23 cellular contexts compared by ENCODE assay signal in genomic region chr11:73168925-73169579, GRCh38. TPM values are rescaled to one million over a fixed set of nuclear protein-coding genes. Genes with fewer than 3 reads are reported as not detected.
DNase-seq lines count a peak whose midpoint lies in the region; ATAC-seq and TF ChIP-seq lines count a peak whose summit lies in the region.
"Had no signal": no experiment of that assay in that cellular context is flagged by ENCODE, and none has a peak within 500 bp of the region (broad histone marks: within the 10 kb centered on the region; RNA-seq: fewer than 3 reads in every experiment).

No MANE protein-coding gene starts in this region.

- H3K9me3 ChIP-seq in OCI-LY7 (ENCODE audit: low read length) (no peaks in the 10 kb centered on the region), heart left ventricle (no peaks in the 10 kb centered on the region), neuronal stem cell (replicated peaks in 1 of 2; ENCODE audit: control insufficient read depth in 2 of 2, insufficient read depth in 1 of 2, low read depth in 1 of 2, low read length in 2 of 2) (no peaks in the 10 kb centered on the region)
- H3K9me3 ChIP-seq: HAP-1, lower lobe of right lung had no signal

- no peak for DNase-seq in Calu3
- DNase-seq in OCI-LY7 (ENCODE audit: low spot score): no peak
- peak in 1 of 5 donors; percentile 60 for DNase-seq in heart left ventricle
- no peak for DNase-seq in neuronal stem cell (ENCODE audit: low spot score)
- DNase-seq in T-helper 9 cell: no peak
- DNase-seq in NCI-H1694 (lab: John Stamatoyannopoulos, UW): no peak
- no peak for DNase-seq in occipital lobe (lab: John Stamatoyannopoulos, UW)
- DNase-seq: activated CD8-positive, alpha-beta memory T cell treated with anti-CD3 and anti-CD28 coated beads for 24 hours; activated naive CD4-positive, alpha-beta T cell; activated T-cell treated with anti-CD3 and anti-CD28 coated beads, Interleukin-2, amount 50 U/mL, for 24 hours; central memory CD4-positive, alpha-beta T cell; lower lobe of right lung; NCI-H146; NCI-H2171; NCI-H524 treated with DMSO at 0.1 percent for 48 hours; nucleus accumbens; retina; stimulated activated CD4-positive, alpha-beta T cell treated with anti-CD3 and anti-CD28 coated beads, Interleukin-15, amount 100 ng/mL, for 24 hours; substantia nigra; SW 1271 had no signal

- intact Hi-C loops in Calu3 (cut with micrococcal nuclease; ENCODE audit: unreplicated experiment): no loop called here
- intact Hi-C loops in OCI-LY7 (cut with micrococcal nuclease; ENCODE audit: unreplicated experiment): no loop called here
- intact Hi-C loops in heart left ventricle (cut with DNase I): no loop called here

- CTCF ChIA-PET in Calu3 (lab: Charles Lee) (interaction anchor here (0.6 to 1.0 kb wide), 2 partner anchors 8 to 656 kb away, joined by 3 read pairs; no protein-coding TSS in a partner anchor), OCI-LY7 (lab: Charles Lee; ENCODE audit: unreplicated experiment) (no interaction called here)

- peaks cover 28% of the 10 kb centered on the region for H3K27me3 Mint-ChIP-seq in Calu3 (ENCODE audit: unreplicated experiment)
- H3K27me3 Mint-ChIP-seq: activated T-cell treated with anti-CD3 and anti-CD28 coated beads, Interleukin-2, amount 50 U/mL, for 24 hours had no signal

- H3K27ac ChIP-seq in OCI-LY7 (ENCODE audit: low read depth, low read length, poor library complexity, severe bottlenecking): peak overlapping the region; percentile 44
- peak overlapping the region in 11 of 12 donors; percentile 26 to 84 (median 71) for H3K27ac ChIP-seq in heart left ventricle
- no peak overlapping the region for H3K27ac ChIP-seq in neuronal stem cell (replicated peaks; ENCODE audit: low read length)
- H3K27ac ChIP-seq: hepatocyte, lower lobe of right lung had no signal

- peak overlapping the region; percentile 63 for H2AFZ ChIP-seq in OCI-LY7 (ENCODE audit: low read length)
- peak overlapping the region; percentile 60 for H2AFZ ChIP-seq in neuronal stem cell (ENCODE audit: low read length)
- H2AFZ ChIP-seq: hepatocyte had no signal

- no peaks in the 10 kb centered on the region for H3K79me2 ChIP-seq in OCI-LY7 (ENCODE audit: insufficient read depth, low read depth, low read length)
- H3K79me2 ChIP-seq: hepatocyte had no signal

- no peaks in the 10 kb centered on the region for H3K9me3 Mint-ChIP-seq in Calu3 (ENCODE audit: low read depth, unreplicated experiment)
- H3K9me3 Mint-ChIP-seq: activated T-cell treated with anti-CD3 and anti-CD28 coated beads, Interleukin-2, amount 50 U/mL, for 24 hours had no signal

- no peaks in the 10 kb centered on the region for H3K9me2 ChIP-seq in OCI-LY7 (ENCODE audit: insufficient read depth, low read length)

- no peaks in the 10 kb centered on the region for H3K36me3 Mint-ChIP-seq in Calu3 (ENCODE audit: insufficient read depth, unreplicated experiment)

- H3K23ac ChIP-seq in neuronal stem cell (ENCODE audit: low read depth, low read length, poor library complexity): no peak overlapping the region

- TF ChIP-seq CTCF in Calu3 (IDR thresholded peaks at IDR 0.05; ENCODE audit: unreplicated experiment) (no peak), OCI-LY7 (conservative IDR thresholded peaks at IDR 0.05; ENCODE audit: low read length) (no peak), heart left ventricle (IDR thresholded peaks at IDR 0.05) (no peak)

- H3K4me1 Mint-ChIP-seq in Calu3 (ENCODE audit: low read depth, unreplicated experiment): no peaks in the 10 kb centered on the region

- H3K4me3 ChIP-seq in OCI-LY7 (ENCODE audit: low read depth, low read length, poor library complexity, severe bottlenecking) (no peak overlapping the region), heart left ventricle (no peak overlapping the region), neuronal stem cell (ENCODE audit: low read length in 2 of 2) (no peak overlapping the region)
- H3K4me3 ChIP-seq: HAP-1, hepatocyte, lower lobe of right lung had no signal

- H2BK12ac ChIP-seq in neuronal stem cell (ENCODE audit: low read length): no peak overlapping the region

- H3K4me1 ChIP-seq in OCI-LY7 (ENCODE audit: insufficient read depth, low read length, poor library complexity, severe bottlenecking) (peaks cover 91% of the 10 kb centered on the region), heart left ventricle (peaks cover 3 to 74% (median 54%) of the 10 kb centered on the region in 12 donors), neuronal stem cell (ENCODE audit: control insufficient read depth in 2 of 2, insufficient read depth in 1 of 2, low read depth in 1 of 2, low read length in 2 of 2) (peaks cover 3 to 12% of the 10 kb centered on the region in 2 donors)
- H3K4me1 ChIP-seq: HAP-1 had no signal

- no peak overlapping the region for H3K4ac ChIP-seq in neuronal stem cell (ENCODE audit: low read length)

- H4K20me1 ChIP-seq in OCI-LY7 (ENCODE audit: insufficient read depth, low read length): no peaks in the 10 kb centered on the region

- no peaks in the 10 kb centered on the region for H3K36me3 ChIP-seq in OCI-LY7 (ENCODE audit: insufficient read depth, low read length)
- H3K36me3 ChIP-seq in heart left ventricle: no peaks in the 10 kb centered on the region
- H3K36me3 ChIP-seq in neuronal stem cell (replicated peaks in 1 of 2; ENCODE audit: control insufficient read depth in 2 of 2, insufficient read depth in 2 of 2, low read length in 2 of 2): no peaks in the 10 kb centered on the region
- H3K36me3 ChIP-seq: HAP-1, lower lobe of right lung had no signal

- H3K18ac ChIP-seq in neuronal stem cell (ENCODE audit: low read length): peak overlapping the region; percentile 16

- H2AK5ac ChIP-seq in neuronal stem cell (ENCODE audit: low read depth, low read length): no peak overlapping the region

- H2BK120ac ChIP-seq in neuronal stem cell (ENCODE audit: low read depth, low read length): no peak overlapping the region

- H2BK5ac ChIP-seq in neuronal stem cell (ENCODE audit: low read length): peak overlapping the region; percentile 15

- no TSS peak for BruUV-seq in Calu3 (replicated peaks; lab: Mats Ljungman, UMichigan)
- no TSS peak for BruUV-seq in OCI-LY7 (replicated peaks; lab: Mats Ljungman, UMichigan)

- H4K8ac ChIP-seq in neuronal stem cell (ENCODE audit: low read depth, low read length): no peak overlapping the region

- peak in 2 of 4 donors; percentile 17 to 31 for ATAC-seq in heart left ventricle
- no peak for ATAC-seq in GM21447 (IDR thresholded peaks at IDR 0.05; ENCODE audit: unreplicated experiment)
- ATAC-seq: lower lobe of right lung had no signal

- no peak overlapping the region for H3K14ac ChIP-seq in neuronal stem cell (ENCODE audit: low read length)

- no peak overlapping the region for H4K91ac ChIP-seq in neuronal stem cell (ENCODE audit: low read depth, low read length, poor library complexity)

- H2BK15ac ChIP-seq in neuronal stem cell (ENCODE audit: low read length): peak overlapping the region; percentile 8

- TF ChIP-seq POLR2A in heart left ventricle (IDR thresholded peaks at IDR 0.05): no peak

- peak overlapping the region; percentile 47; the same call in 1 of the 2 replicates for H3K4me2 ChIP-seq in OCI-LY7 (ENCODE audit: low read length)
- no peak overlapping the region for H3K4me2 ChIP-seq in neuronal stem cell (ENCODE audit: insufficient read depth, low read length, poor library complexity, severe bottlenecking)
- H3K4me2 ChIP-seq: hepatocyte had no signal

- H3K27me3 ChIP-seq in heart left ventricle (no peaks in the 10 kb centered on the region), neuronal stem cell (ENCODE audit: control insufficient read depth in 3 of 3, insufficient read depth in 3 of 3, low read depth in 1 of 3, low read length in 3 of 3) (peaks cover 0 to 10% (median 0%) of the 10 kb centered on the region in 3 experiments)
- H3K27me3 ChIP-seq: hepatocyte had no signal

- 61 to 73% (median 69%) methylated on average over 10 to 11 of the region's 11 CpGs for WGBS in heart left ventricle, 4 donors
- WGBS in neuronal stem cell (ENCODE audit: extremely low coverage in 2 of 2, insufficient read length in 2 of 2, insufficient replicate concordance in 1 of 2), 2 donors: no CpG with 5 or more reads among the region's 11 CpGs

- H3K79me1 ChIP-seq in neuronal stem cell (ENCODE audit: low read depth, low read length): no peaks in the 10 kb centered on the region

- H3K27ac Mint-ChIP-seq in Calu3 (ENCODE audit: unreplicated experiment): peak overlapping the region; percentile 5
- H3K27ac Mint-ChIP-seq: activated T-cell treated with anti-CD3 and anti-CD28 coated beads, Interleukin-2, amount 50 U/mL, for 24 hours had no signal

- H3K9ac ChIP-seq in neuronal stem cell (ENCODE audit: low read depth, low read length, poor library complexity): no peak overlapping the region

- POLR2A ChIA-PET in OCI-LY7 (lab: Charles Lee): interaction anchor here (0.5 to 2.7 kb wide), 8 partner anchors 8 to 1723 kb away, joined by 3 to 21 read pairs (median 4); no protein-coding TSS in a partner anchor

- no peak overlapping the region for H3K4me3 Mint-ChIP-seq in Calu3 (ENCODE audit: low read depth, unreplicated experiment)
- H3K4me3 Mint-ChIP-seq: activated T-cell treated with anti-CD3 and anti-CD28 coated beads, Interleukin-2, amount 50 U/mL, for 24 hours had no signal

RNA-seq across cellular contexts. Expression of gene FCHSD2, which starts 26.9 kb away (rescaled TPM):
- 16.2 and 16.4 TPM in 2 replicates for total RNA-seq in Calu3 (2022)
- total RNA-seq in OCI-LY7 (2014; rRNA removed; shearing (Covaris generic)): 39.0 and 48.7 TPM in 2 replicates
- 128 and 147 TPM in 2 replicates for total RNA-seq in OCI-LY7 (2022)
- 10 to 100 TPM; 15.3 to 61.1 (median 40.3) TPM for total RNA-seq in heart left ventricle
- 10 to 100 TPM in 1 of 2 donors, 1 to 10 TPM in 1; 9.9 to 23.8 TPM for polyA plus RNA-seq in heart left ventricle
- polyA plus RNA-seq in neuronal stem cell (2013, experiment 1 of 2): 21.2 TPM
- polyA plus RNA-seq in neuronal stem cell (2013, experiment 2 of 2): 22.1 TPM
- total RNA-seq in occipital lobe: 46.6 TPM

RNA-seq across cellular contexts. Expression of gene P2RY2, which starts 49.0 kb away (rescaled TPM):
- total RNA-seq in Calu3 (2022) (1.6 and 2.3 TPM in 2 replicates), OCI-LY7 (2022) (not detected in 2 replicates), heart left ventricle (10 to 100 TPM; 10.2 to 28.3 (median 14.7) TPM), occipital lobe (not detected)
- total RNA-seq in OCI-LY7 (2014; rRNA removed; shearing (Covaris generic)): not detected in 2 replicates
- 10 to 100 TPM in 1 of 2 donors, 1 to 10 TPM in 1; 8.5 to 20.0 TPM for polyA plus RNA-seq in heart left ventricle
- polyA plus RNA-seq in neuronal stem cell (2013, experiment 1 of 2): 1.2 TPM
- polyA plus RNA-seq in neuronal stem cell (2013, experiment 2 of 2): 1.2 TPM
